Comparison of ENCODE assay signal across 8 cellular contexts in genomic region chr15:38414351-38414750, GRCh38. TPM values are rescaled to one million over a fixed set of nuclear protein-coding genes. Genes with fewer than 3 reads are reported as not detected.
DNase-seq lines count a peak whose midpoint lies in the region; ATAC-seq, FAIRE-seq and TF ChIP-seq lines count a peak whose summit lies in the region.

No MANE protein-coding gene starts in this region.

- no peak overlapping the region for H3K27ac ChIP-seq in DOHH2 (ENCODE audit: low read depth, low read length)
- no peak overlapping the region for H3K27ac ChIP-seq in pancreas

- ATAC-seq in HG03432 (IDR thresholded peaks at IDR 0.05; ENCODE audit: unreplicated experiment) (peak; percentile 52), pancreas (peak in 3 of 4 donors; percentile 70 to 86 (median 80)), HG03521 (IDR thresholded peaks at IDR 0.05; ENCODE audit: unreplicated experiment) (no peak)

- H3K4me2 ChIP-seq in DOHH2 (ENCODE audit: low read length): no peak overlapping the region

- H3K9me2 ChIP-seq in DOHH2 (replicated peaks; ENCODE audit: control insufficient read depth, low read length): no peaks in the 10 kb centered on the region

- H3K79me2 ChIP-seq in DOHH2 (ENCODE audit: control insufficient read depth, low read length): no peaks in the 10 kb centered on the region

- no peaks in the 10 kb centered on the region for H4K20me1 ChIP-seq in DOHH2 (ENCODE audit: control insufficient read depth, insufficient read depth, low read depth, low read length)

- no peaks in the 10 kb centered on the region for H3F3A ChIP-seq in DOHH2 (ENCODE audit: control insufficient read depth, insufficient read depth)

- H3K9me3 ChIP-seq in DOHH2 (ENCODE audit: control insufficient read depth, insufficient read depth, low read length) (no peaks in the 10 kb centered on the region), pancreas (no peaks in the 10 kb centered on the region)

- H3K27me3 ChIP-seq in DOHH2 (ENCODE audit: control insufficient read depth, low read length) (peaks cover 4% of the 10 kb centered on the region; the same call in 1 of the 2 replicates), pancreas (no peaks in the 10 kb centered on the region)

- DNase-seq in UCSD-AML1 (lab: John Stamatoyannopoulos, UW; ENCODE audit: unreplicated experiment) (peak; percentile 21), foreskin melanocyte (peak; percentile 53), pancreas (peak in 2 of 6 donors; percentile 21 to 24), NCI-H187 treated with DMSO at 0.1 percent for 48 hours (lab: John Stamatoyannopoulos, UW) (no peak)
- no peak for DNase-seq in stimulated activated CD4-positive, alpha-beta T cell treated with anti-CD3 and anti-CD28 coated beads, Interleukin-4, amount 100 ng/mL, for 4 hours

- no peaks in the 10 kb centered on the region for H3K36me3 ChIP-seq in DOHH2 (ENCODE audit: control insufficient read depth, low read length)
- H3K36me3 ChIP-seq in pancreas: no peaks in the 10 kb centered on the region

- no peaks in the 10 kb centered on the region for H3K4me1 ChIP-seq in DOHH2 (ENCODE audit: control insufficient read depth, low read length)
- H3K4me1 ChIP-seq in pancreas: no peaks in the 10 kb centered on the region

- peak; percentile 50 for TF ChIP-seq CTCF in DOHH2 (IDR thresholded peaks at IDR 0.05; ENCODE audit: low read depth, low read length, poor library complexity, severe bottlenecking)
- peak in 3 of 4 donors; percentile 13 to 33 (median 26) for TF ChIP-seq CTCF in pancreas (IDR thresholded peaks at IDR 0.05)

- intact Hi-C loops in pancreas (cut with DNase I): no loop called here

- H3K4me3 ChIP-seq in DOHH2 (ENCODE audit: low read length) (no peak overlapping the region), pancreas (no peak overlapping the region)

- no peak for FAIRE-seq in pancreas (lab: Jason Lieb, UNC)

RNA-seq across cellular contexts. Expression of gene FAM98B, which starts 39.6 kb away (rescaled TPM):
- 10 to 100 TPM in 2 of 6 donors, 1 to 10 TPM in 4; 4.7 to 13.8 (median 7.0) TPM for total RNA-seq in pancreas
- polyA plus RNA-seq in pancreas: 1 to 10 TPM; 3.2 to 6.5 TPM

Comparison
In these comparisons a context has a peak if more than half of its experiments do, and no peak if none do; other contexts are left out.
1. DNase-seq: peak in UCSD-AML1 (single experiment) and foreskin melanocyte (single experiment); none in NCI-H187 treated with DMSO at 0.1 percent for 48 hours (single experiment) and stimulated activated CD4-positive, alpha-beta T cell treated with anti-CD3 and anti-CD28 coated beads, Interleukin-4, amount 100 ng/mL, for 4 hours (0 of 2).